1 cellular context compared by ENCODE assay signal in genomic region chr17:7097940-7098339, GRCh38.
A peak's percentile ranks its signal among the peaks of the same experiment; 100 is the strongest.
TF ChIP-seq lines count a peak whose summit lies in the region.

No MANE protein-coding gene starts in this region.

TF ChIP-seq in HepG2, 621 proteins besides CTCF, POLR2A, EP300 and RAD21:
- no peak for TF ChIP-seq ZHX1 (CRISPR knock-in tag; IDR thresholded peaks at IDR 0.05; ENCODE audit: low read depth)
- 0 out of 2 replicates have a peak, but pooled peaks have one; percentile 34 for TF ChIP-seq MAFF (IDR thresholded peaks at IDR 0.05; ENCODE audit: low read depth, low read length)
- peak; percentile 12 to 51; a peak in 2 of 4 replicates for TF ChIP-seq MAFK (conservative IDR thresholded peaks at IDR 0.05 in 1 of 2, IDR thresholded peaks at IDR 0.05 in 1 of 2; ENCODE audit: low read length in 2 of 2)
TF ChIP-seq in HepG2: peak in this region for 2.
